In the genomic region with DNA sequence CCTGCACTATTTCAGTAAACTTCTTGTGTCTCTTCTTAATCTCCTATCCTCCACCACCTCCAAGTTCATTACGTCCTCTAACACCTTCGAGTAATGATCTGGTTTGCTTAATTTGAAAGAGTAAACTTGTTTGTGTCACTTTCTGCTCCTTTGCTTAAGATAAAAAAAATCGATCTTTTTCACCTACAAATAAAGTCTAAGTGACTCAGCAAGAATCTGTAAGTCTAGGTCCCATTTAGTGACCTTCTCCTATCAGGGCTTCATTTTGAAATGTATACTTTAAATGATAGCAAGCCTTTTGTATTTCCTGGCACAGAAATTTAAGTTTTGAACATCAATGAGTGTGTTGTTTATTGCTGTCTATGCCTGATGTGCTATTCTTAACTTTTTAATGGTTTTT, we compare ENCODE assay signal across 16 cellular contexts.
DNase-seq lines count a peak whose midpoint lies in the region; ATAC-seq and TF ChIP-seq lines count a peak whose summit lies in the region.
"Had no signal": no experiment of that assay in that cellular context is flagged by ENCODE, and none has a peak within 500 bp of the region (broad histone marks: within the 10 kb centered on the region; RNA-seq: fewer than 3 reads in every experiment).

No MANE protein-coding gene starts in this region.

- POLR2A ChIA-PET in MCF 10A (lab: Yijun Ruan, JAX): no interaction called here
- POLR2A ChIA-PET in Panc1 (lab: Charles Lee): no interaction called here

- no peak overlapping the region for H3K4me2 ChIP-seq in Loucy (ENCODE audit: low read depth, low read length, poor library complexity, severe bottlenecking)
- H3K4me2 ChIP-seq: BLaER1 treated with 17β-estradiol and CSF1 and Interleukin-3, amounts not matched to agents 10 nM and 100 nM had no signal

- no peaks in the 10 kb centered on the region for H3K27me3 ChIP-seq in breast epithelium
- no peaks in the 10 kb centered on the region for H3K27me3 ChIP-seq in Loucy (ENCODE audit: insufficient read depth, low read length, poor library complexity, severe bottlenecking)
- H3K27me3 ChIP-seq in Panc1 (ENCODE audit: control insufficient read depth, insufficient read depth, low read length): no peaks in the 10 kb centered on the region
- no peaks in the 10 kb centered on the region for H3K27me3 ChIP-seq in suprapubic skin
- H3K27me3 ChIP-seq: BLaER1 treated with 17β-estradiol and CSF1 and Interleukin-3, amounts not matched to agents 10 nM and 100 nM had no signal

- no peak overlapping the region for H3K9ac ChIP-seq in Loucy (ENCODE audit: low read depth, low read length, poor library complexity, severe bottlenecking)
- H3K9ac ChIP-seq: BLaER1 treated with 17β-estradiol and CSF1 and Interleukin-3, amounts not matched to agents 10 nM and 100 nM; GM23248 had no signal

- BruUV-seq in MCF 10A (replicated peaks; lab: Mats Ljungman, UMichigan) (no TSS peak), Panc1 (replicated peaks; lab: Mats Ljungman, UMichigan) (no TSS peak)

- peaks cover 3 to 8% of the 10 kb centered on the region in 2 donors for H3K9me3 ChIP-seq in breast epithelium
- no peaks in the 10 kb centered on the region for H3K9me3 ChIP-seq in Loucy (ENCODE audit: insufficient read depth, low read depth, low read length)
- H3K9me3 ChIP-seq in Panc1 (ENCODE audit: control insufficient read depth, insufficient read depth, low read depth, low read length): 0 out of 2 replicates have a peak, but pooled peaks cover 2% of the 10 kb centered on the region
- H3K9me3 ChIP-seq in suprapubic skin: no peaks in the 10 kb centered on the region

- H3K4me3 Mint-ChIP-seq in MCF 10A (ENCODE audit: unreplicated experiment) (no peak overlapping the region), progenitor cell of endocrine pancreas (ENCODE audit: low read depth) (no peak overlapping the region)
- H3K4me3 Mint-ChIP-seq: CD4-positive, CD25-positive, alpha-beta regulatory T cell had no signal

- H3K4me1 ChIP-seq in breast epithelium (no peaks in the 10 kb centered on the region), Loucy (ENCODE audit: insufficient read depth, low read length, poor library complexity, severe bottlenecking) (no peaks in the 10 kb centered on the region), Panc1 (ENCODE audit: control insufficient read depth, insufficient read depth, low read length) (no peaks in the 10 kb centered on the region), suprapubic skin (no peaks in the 10 kb centered on the region)
- H3K4me1 ChIP-seq: BLaER1 treated with 17β-estradiol and CSF1 and Interleukin-3, amounts not matched to agents 10 nM and 100 nM had no signal

- DNase-seq in MCF 10A (ENCODE audit: unreplicated experiment) (no peak), breast epithelium (ENCODE audit: low spot score in 2 of 2) (no peak), Panc1 (ENCODE audit: low read depth, low spot score) (no peak), progenitor cell of endocrine pancreas (ENCODE audit: low spot score, unreplicated experiment) (no peak), suprapubic skin (ENCODE audit: low spot score in 2 of 2) (no peak), activated gamma-delta T cell (lab: John Stamatoyannopoulos, UW) (no peak), NCI-H2227 treated with DMSO at 0.1 percent for 48 hours (lab: John Stamatoyannopoulos, UW) (no peak)
- DNase-seq: ACHN; CD4-positive, CD25-positive, alpha-beta regulatory T cell; DMS79; GM23248; H7 had no signal

- intact Hi-C loops in MCF 10A (cut with micrococcal nuclease) (no loop called here), breast epithelium (cut with DNase I; ENCODE audit: low total_unique reads) (no loop called here), Panc1 (cut with micrococcal nuclease; ENCODE audit: unreplicated experiment) (no loop called here)

- H3F3A ChIP-seq in Loucy (ENCODE audit: low read depth): no peaks in the 10 kb centered on the region

- no peaks in the 10 kb centered on the region for H3K27me3 Mint-ChIP-seq in MCF 10A (ENCODE audit: insufficient read depth, unreplicated experiment)
- H3K27me3 Mint-ChIP-seq in progenitor cell of endocrine pancreas: peaks cover 4% of the 10 kb centered on the region
- H3K27me3 Mint-ChIP-seq: CD4-positive, CD25-positive, alpha-beta regulatory T cell had no signal

- TF ChIP-seq CTCF in MCF 10A (IDR thresholded peaks at IDR 0.05; ENCODE audit: unreplicated experiment) (no peak), breast epithelium (IDR thresholded peaks at IDR 0.05) (no peak), Loucy (conservative IDR thresholded peaks at IDR 0.05; ENCODE audit: low read length) (no peak), Panc1 (IDR thresholded peaks at IDR 0.05) (no peak), progenitor cell of endocrine pancreas (IDR thresholded peaks at IDR 0.05; ENCODE audit: unreplicated experiment) (no peak), suprapubic skin (IDR thresholded peaks at IDR 0.05) (no peak)

- no peaks in the 10 kb centered on the region for H3K9me2 ChIP-seq in Loucy (replicated peaks; ENCODE audit: low read depth, low read length)

- H3K4me3 ChIP-seq in breast epithelium (no peak overlapping the region), Loucy (ENCODE audit: low read length, poor library complexity, severe bottlenecking) (no peak overlapping the region), Panc1 (ENCODE audit: low read depth in 2 of 2, low read length in 2 of 2) (no peak overlapping the region), suprapubic skin (no peak overlapping the region)
- H3K4me3 ChIP-seq: BLaER1 treated with 17β-estradiol and CSF1 and Interleukin-3, amounts not matched to agents 10 nM and 100 nM; GM12878; GM23248 had no signal

- H3K27ac Mint-ChIP-seq in MCF 10A (ENCODE audit: low read depth, unreplicated experiment): peak overlapping the region; percentile 21
- H3K27ac Mint-ChIP-seq in progenitor cell of endocrine pancreas: peak overlapping the region; percentile 74
- H3K27ac Mint-ChIP-seq: CD4-positive, CD25-positive, alpha-beta regulatory T cell had no signal

- H3K36me3 Mint-ChIP-seq in MCF 10A (ENCODE audit: insufficient read depth, unreplicated experiment) (no peaks in the 10 kb centered on the region), progenitor cell of endocrine pancreas (ENCODE audit: insufficient read depth) (peaks cover 3% of the 10 kb centered on the region)
- H3K36me3 Mint-ChIP-seq: CD4-positive, CD25-positive, alpha-beta regulatory T cell had no signal

- CTCF ChIA-PET in MCF 10A (lab: Yijun Ruan, JAX) (no interaction called here), Panc1 (lab: Charles Lee) (no interaction called here)

- WGBS in suprapubic skin: 85% methylated on average over 3 of the region's 3 CpGs

- H3K9me3 Mint-ChIP-seq in MCF 10A (ENCODE audit: unreplicated experiment) (no peaks in the 10 kb centered on the region), progenitor cell of endocrine pancreas (ENCODE audit: low read depth) (peaks cover 20% of the 10 kb centered on the region)

- in situ Hi-C loops in Panc1 (cut with HindIII; ENCODE audit: low pct_unique_long_range_greater_than_20kb, low sequenced_read_pairs): no loop called here

- H3K4me1 Mint-ChIP-seq in MCF 10A (ENCODE audit: insufficient read depth, unreplicated experiment): peaks cover 7% of the 10 kb centered on the region
- peaks cover 16% of the 10 kb centered on the region for H3K4me1 Mint-ChIP-seq in progenitor cell of endocrine pancreas (ENCODE audit: low read depth)
- H3K4me1 Mint-ChIP-seq: CD4-positive, CD25-positive, alpha-beta regulatory T cell had no signal

- H3K36me3 ChIP-seq in breast epithelium (no peaks in the 10 kb centered on the region), Loucy (ENCODE audit: insufficient read depth, low read length) (no peaks in the 10 kb centered on the region), Panc1 (ENCODE audit: control insufficient read depth, insufficient read depth, low read length) (no peaks in the 10 kb centered on the region), suprapubic skin (no peaks in the 10 kb centered on the region)
- H3K36me3 ChIP-seq: BLaER1 treated with 17β-estradiol and CSF1 and Interleukin-3, amounts not matched to agents 10 nM and 100 nM had no signal

- TF ChIP-seq POLR2A in breast epithelium (IDR thresholded peaks at IDR 0.05) (no peak), suprapubic skin (IDR thresholded peaks at IDR 0.05) (no peak)

- H2AFZ ChIP-seq in Loucy (ENCODE audit: low read length): peak overlapping the region; percentile 33; the same call in 1 of the 2 replicates
- H2AFZ ChIP-seq: GM23248 had no signal

- no peak for TF ChIP-seq EP300 in suprapubic skin (IDR thresholded peaks at IDR 0.05)

- H3K79me2 ChIP-seq in Loucy (ENCODE audit: insufficient read depth, low read length): no peaks in the 10 kb centered on the region

- no peaks in the 10 kb centered on the region for H4K20me1 ChIP-seq in Loucy (ENCODE audit: insufficient read depth, low read length, poor library complexity, severe bottlenecking)
- H4K20me1 ChIP-seq: BLaER1 treated with 17β-estradiol and CSF1 and Interleukin-3, amounts not matched to agents 10 nM and 100 nM had no signal

- no peak for ATAC-seq in Panc1
- ATAC-seq: GM12878 had no signal

- H3K27ac ChIP-seq in breast epithelium (no peak overlapping the region), Panc1 (ENCODE audit: low read length) (peak overlapping the region; percentile 6; the same call in 1 of the 2 replicates), suprapubic skin (no peak overlapping the region)
- H3K27ac ChIP-seq: 22Rv1; BLaER1 treated with 17β-estradiol and CSF1 and Interleukin-3, amounts not matched to agents 10 nM and 100 nM; GM23248 had no signal
